ENCODE assay signal across 19 cellular contexts in the genomic region with DNA sequence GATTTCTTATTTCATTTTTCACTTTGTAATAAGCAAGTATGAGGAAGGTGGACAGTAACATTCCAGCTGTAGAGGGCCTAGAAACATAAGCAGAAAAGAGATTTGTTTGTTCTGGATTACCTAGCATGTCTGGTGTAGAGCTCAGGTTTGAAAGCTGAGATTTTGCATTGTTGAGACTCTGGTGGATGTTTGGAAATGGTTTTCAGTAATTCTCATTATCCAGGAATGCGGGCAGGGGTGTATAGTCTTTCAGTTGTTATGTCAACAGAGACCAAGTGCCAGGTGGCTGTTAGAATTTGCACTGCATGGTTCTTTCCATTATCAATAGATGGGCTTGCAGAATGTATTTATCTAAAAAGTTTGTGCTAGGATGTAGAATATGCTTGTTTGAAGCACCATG.
"Had no signal": no experiment of that assay in that cellular context is flagged by ENCODE, and none has a peak within 500 bp of the region (broad histone marks: within the 10 kb centered on the region; RNA-seq: fewer than 3 reads in every experiment).

No MANE protein-coding gene starts in this region.

- H3K4me1 ChIP-seq: testis had no signal

- H3K27me3 ChIP-seq: testis, upper lobe of right lung had no signal

- DNase-seq: activated CD8-positive, alpha-beta memory T cell treated with anti-CD3 and anti-CD28 coated beads, Interleukin-2, amount 50 U/mL, for 4 hours; activated CD8-positive, alpha-beta T cell treated with anti-CD3 and anti-CD28 coated beads for 36 hours; activated naive CD4-positive, alpha-beta T cell treated with Interleukin-2 at 50 U/mL for 16 hours; activated naive CD8-positive, alpha-beta T cell treated with anti-CD3 and anti-CD28 coated beads, Interleukin-2, amount 50 U/mL, for 24 hours; dermis blood vessel endothelial cell; endodermal cell; immature natural killer cell; mesenchymal stem cell; nephron progenitor cell; stimulated activated CD4-positive, alpha-beta T cell treated with anti-CD3 and anti-CD28 coated beads, Interleukin-15, amount 100 ng/mL, for 24 hours; stimulated activated CD4-positive, alpha-beta T cell treated with anti-CD3 and anti-CD28 coated beads, Interleukin-4, amount 100 ng/mL, for 24 hours; stimulated activated naive CD8-positive, alpha-beta T cell treated with anti-CD3 and anti-CD28 coated beads, Interleukin-15, amount 100 ng/mL, for 72 hours; T-cell; T1000; testis; upper lobe of right lung had no signal

- H3K27ac Mint-ChIP-seq: activated CD8-positive, alpha-beta T cell treated with anti-CD3 and anti-CD28 coated beads for 36 hours; activated naive CD8-positive, alpha-beta T cell treated with anti-CD3 and anti-CD28 coated beads, Interleukin-2, amount 50 U/mL, for 24 hours; activated T-helper 1 cell treated with anti-CD3 and anti-CD28 coated beads, Interleukin-12 subunit alpha, Interleukin-12 subunit beta, Interleukin-2, Interleukin-4 antibody, amounts not matched to agents 30 ng/mL and 10 ng/mL and 1 ng/mL, durations not matched to agents 14 hours and 24 hours and 36 hours; endodermal cell; immature natural killer cell; nephron progenitor cell; stimulated activated naive CD8-positive, alpha-beta T cell treated with anti-CD3 and anti-CD28 coated beads, Interleukin-15, amount 100 ng/mL, for 72 hours; T-cell had no signal

- H3K36me3 ChIP-seq: upper lobe of right lung had no signal

- H3K4me3 ChIP-seq: testis, upper lobe of right lung had no signal

- H3K27me3 Mint-ChIP-seq: activated CD8-positive, alpha-beta T cell treated with anti-CD3 and anti-CD28 coated beads for 36 hours; activated naive CD8-positive, alpha-beta T cell treated with anti-CD3 and anti-CD28 coated beads, Interleukin-2, amount 50 U/mL, for 24 hours; stimulated activated naive CD8-positive, alpha-beta T cell treated with anti-CD3 and anti-CD28 coated beads, Interleukin-15, amount 100 ng/mL, for 72 hours; T-cell had no signal

- H3K27ac ChIP-seq: testis, upper lobe of right lung, VCaP had no signal

- H3K36me3 Mint-ChIP-seq: T-cell had no signal

- H3K9me3 ChIP-seq: testis, upper lobe of right lung had no signal

- H3K9me3 Mint-ChIP-seq: stimulated activated naive CD8-positive, alpha-beta T cell treated with anti-CD3 and anti-CD28 coated beads, Interleukin-15, amount 100 ng/mL, for 72 hours had no signal

- H3K4me1 Mint-ChIP-seq: nephron progenitor cell had no signal

- H3K4me3 Mint-ChIP-seq: activated CD8-positive, alpha-beta T cell treated with anti-CD3 and anti-CD28 coated beads for 36 hours; activated naive CD8-positive, alpha-beta T cell treated with anti-CD3 and anti-CD28 coated beads, Interleukin-2, amount 50 U/mL, for 24 hours; activated T-helper 1 cell treated with anti-CD3 and anti-CD28 coated beads, Interleukin-12 subunit alpha, Interleukin-12 subunit beta, Interleukin-2, Interleukin-4 antibody, amounts not matched to agents 30 ng/mL and 10 ng/mL and 1 ng/mL, durations not matched to agents 14 hours and 24 hours and 36 hours; endodermal cell; nephron progenitor cell; stimulated activated naive CD8-positive, alpha-beta T cell treated with anti-CD3 and anti-CD28 coated beads, Interleukin-15, amount 100 ng/mL, for 72 hours; T-cell had no signal

- ATAC-seq: activated CD8-positive, alpha-beta T cell treated with anti-CD3 and anti-CD28 coated beads for 36 hours; activated naive CD8-positive, alpha-beta T cell treated with anti-CD3 and anti-CD28 coated beads, Interleukin-2, amount 50 U/mL, for 24 hours; left lobe of liver; stimulated activated naive CD8-positive, alpha-beta T cell treated with anti-CD3 and anti-CD28 coated beads, Interleukin-15, amount 100 ng/mL, for 72 hours; T-cell; upper lobe of right lung had no signal
